Comparison of ENCODE assay signal across 9 cellular contexts in the genomic region with DNA sequence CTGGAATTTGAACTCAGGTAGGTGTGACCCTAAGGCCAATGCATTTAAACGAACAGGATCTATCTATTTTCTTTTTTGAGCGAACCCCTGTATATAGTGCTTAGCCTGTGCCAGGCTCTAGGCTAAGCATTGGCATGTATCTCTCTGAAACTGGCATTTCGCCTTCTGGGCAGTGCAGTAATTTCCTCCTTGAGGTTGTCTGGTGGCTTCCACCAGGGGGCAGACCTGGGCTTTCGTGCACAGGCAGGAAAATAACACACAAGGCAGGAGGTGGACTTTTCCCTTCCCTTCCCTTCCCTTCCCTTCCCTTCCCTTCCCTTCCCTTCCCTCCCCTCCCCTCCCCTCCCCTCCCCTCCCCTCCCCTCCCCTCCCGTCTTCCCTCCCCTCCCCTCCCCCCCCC. TPM values are rescaled to one million over a fixed set of nuclear protein-coding genes. Genes with fewer than 3 reads are reported as not detected.
DNase-seq lines count a peak whose midpoint lies in the region; ATAC-seq and TF ChIP-seq lines count a peak whose summit lies in the region.
"Had no signal": no experiment of that assay in that cellular context is flagged by ENCODE, and none has a peak within 500 bp of the region (broad histone marks: within the 10 kb centered on the region; RNA-seq: fewer than 3 reads in every experiment).

No MANE protein-coding gene starts in this region.

- H3K9me3 Mint-ChIP-seq in activated naive CD4-positive, alpha-beta T cell treated with anti-CD3 and anti-CD28 coated beads, Interleukin-2, amount 50 U/mL, for 72 hours: no peaks in the 10 kb centered on the region
- no peaks in the 10 kb centered on the region for H3K9me3 Mint-ChIP-seq in progenitor cell of endocrine pancreas (ENCODE audit: low read depth)
- H3K9me3 Mint-ChIP-seq: activated naive CD4-positive, alpha-beta T cell treated with anti-CD3 and anti-CD28 coated beads, Interleukin-2, amount 50 U/mL, for 24 hours had no signal

- H3K27me3 ChIP-seq in uterus: no peaks in the 10 kb centered on the region

- peaks cover 18% of the 10 kb centered on the region for H3K27me3 Mint-ChIP-seq in progenitor cell of endocrine pancreas
- H3K27me3 Mint-ChIP-seq: activated naive CD4-positive, alpha-beta T cell treated with anti-CD3 and anti-CD28 coated beads, Interleukin-2, amount 50 U/mL, for 24 hours had no signal

- H3K27ac ChIP-seq in uterus: no peak overlapping the region

- H3K9me3 ChIP-seq in uterus: no peaks in the 10 kb centered on the region

- no peak overlapping the region for H3K4me3 ChIP-seq in uterus

- intact Hi-C loops in Right ventricle myocardium superior (cut with DNase I): no loop called here
- intact Hi-C loops in uterus (cut with DNase I; ENCODE audit: low total_unique reads): no loop called here

- TF ChIP-seq CTCF in progenitor cell of endocrine pancreas (IDR thresholded peaks at IDR 0.05; ENCODE audit: unreplicated experiment) (peak; percentile 68), uterus (IDR thresholded peaks at IDR 0.05) (peak; percentile 36 to 53 (median 42))

- DNase-seq in DMS53 (lab: John Stamatoyannopoulos, UW) (peak; percentile 70), LHCN-M2 (ENCODE audit: low read depth) (peak; percentile 37), Right ventricle myocardium superior (peak; percentile 82), progenitor cell of endocrine pancreas (ENCODE audit: low spot score, unreplicated experiment) (peak; percentile 65), uterus (peak; percentile 26 to 55), OCI-M2 (lab: John Stamatoyannopoulos, UW; ENCODE audit: unreplicated experiment) (no peak)
- DNase-seq in activated naive CD4-positive, alpha-beta T cell treated with anti-CD3 and anti-CD28 coated beads, Interleukin-2, amount 50 U/mL, for 72 hours (ENCODE audit: low spot score in 2 of 2): peak; percentile 68 to 82

- peak overlapping the region in 1 of 2 donors; percentile 84 for H3K27ac Mint-ChIP-seq in activated naive CD4-positive, alpha-beta T cell treated with anti-CD3 and anti-CD28 coated beads, Interleukin-2, amount 50 U/mL, for 72 hours
- no peak overlapping the region for H3K27ac Mint-ChIP-seq in progenitor cell of endocrine pancreas
- H3K27ac Mint-ChIP-seq: activated naive CD4-positive, alpha-beta T cell treated with anti-CD3 and anti-CD28 coated beads, Interleukin-2, amount 50 U/mL, for 24 hours had no signal

- no peaks in the 10 kb centered on the region for H3K36me3 ChIP-seq in uterus

- H3K4me1 ChIP-seq in uterus: no peaks in the 10 kb centered on the region

- no peaks in the 10 kb centered on the region for H3K4me1 Mint-ChIP-seq in progenitor cell of endocrine pancreas (ENCODE audit: low read depth)

- no peak overlapping the region for H3K4me3 Mint-ChIP-seq in progenitor cell of endocrine pancreas (ENCODE audit: low read depth)
- H3K4me3 Mint-ChIP-seq: activated naive CD4-positive, alpha-beta T cell treated with anti-CD3 and anti-CD28 coated beads, Interleukin-2, amount 50 U/mL, for 24 hours had no signal

- ATAC-seq in SK-N-SH treated with all-trans-retinoic acid at 6 μM for 48 hours: peak; percentile 94
- ATAC-seq in activated naive CD4-positive, alpha-beta T cell treated with anti-CD3 and anti-CD28 coated beads, Interleukin-2, amount 50 U/mL, for 72 hours: peak; percentile 70 to 77
- ATAC-seq in Right ventricle myocardium superior (ENCODE audit: poor library complexity): peak; percentile 84

- no peaks in the 10 kb centered on the region for H3K36me3 Mint-ChIP-seq in activated naive CD4-positive, alpha-beta T cell treated with anti-CD3 and anti-CD28 coated beads, Interleukin-2, amount 50 U/mL, for 72 hours
- H3K36me3 Mint-ChIP-seq in progenitor cell of endocrine pancreas (ENCODE audit: insufficient read depth): no peaks in the 10 kb centered on the region
- H3K36me3 Mint-ChIP-seq: activated naive CD4-positive, alpha-beta T cell treated with anti-CD3 and anti-CD28 coated beads, Interleukin-2, amount 50 U/mL, for 24 hours had no signal

- no peak for TF ChIP-seq POLR2A in uterus (IDR thresholded peaks at IDR 0.05)

TF ChIP-seq in SK-N-SH treated with all-trans-retinoic acid at 6 μM for 48 hours, 23 proteins besides CTCF, POLR2A, EP300 and RAD21 (continues in another document):
- TF ChIP-seq, protein P1, sequence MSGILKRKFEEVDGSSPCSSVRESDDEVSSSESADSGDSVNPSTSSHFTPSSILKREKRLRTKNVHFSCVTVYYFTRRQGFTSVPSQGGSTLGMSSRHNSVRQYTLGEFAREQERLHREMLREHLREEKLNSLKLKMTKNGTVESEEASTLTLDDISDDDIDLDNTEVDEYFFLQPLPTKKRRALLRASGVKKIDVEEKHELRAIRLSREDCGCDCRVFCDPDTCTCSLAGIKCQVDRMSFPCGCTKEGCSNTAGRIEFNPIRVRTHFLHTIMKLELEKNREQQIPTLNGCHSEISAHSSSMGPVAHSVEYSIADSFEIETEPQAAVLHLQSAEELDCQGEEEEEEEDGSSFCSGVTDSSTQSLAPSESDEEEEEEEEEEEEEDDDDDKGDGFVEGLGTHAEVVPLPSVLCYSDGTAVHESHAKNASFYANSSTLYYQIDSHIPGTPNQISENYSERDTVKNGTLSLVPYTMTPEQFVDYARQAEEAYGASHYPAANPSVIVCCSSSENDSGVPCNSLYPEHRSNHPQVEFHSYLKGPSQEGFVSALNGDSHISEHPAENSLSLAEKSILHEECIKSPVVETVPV (CRISPR knock-in tag; IDR thresholded peaks at IDR 0.05): no peak
- TF ChIP-seq, protein P2, sequence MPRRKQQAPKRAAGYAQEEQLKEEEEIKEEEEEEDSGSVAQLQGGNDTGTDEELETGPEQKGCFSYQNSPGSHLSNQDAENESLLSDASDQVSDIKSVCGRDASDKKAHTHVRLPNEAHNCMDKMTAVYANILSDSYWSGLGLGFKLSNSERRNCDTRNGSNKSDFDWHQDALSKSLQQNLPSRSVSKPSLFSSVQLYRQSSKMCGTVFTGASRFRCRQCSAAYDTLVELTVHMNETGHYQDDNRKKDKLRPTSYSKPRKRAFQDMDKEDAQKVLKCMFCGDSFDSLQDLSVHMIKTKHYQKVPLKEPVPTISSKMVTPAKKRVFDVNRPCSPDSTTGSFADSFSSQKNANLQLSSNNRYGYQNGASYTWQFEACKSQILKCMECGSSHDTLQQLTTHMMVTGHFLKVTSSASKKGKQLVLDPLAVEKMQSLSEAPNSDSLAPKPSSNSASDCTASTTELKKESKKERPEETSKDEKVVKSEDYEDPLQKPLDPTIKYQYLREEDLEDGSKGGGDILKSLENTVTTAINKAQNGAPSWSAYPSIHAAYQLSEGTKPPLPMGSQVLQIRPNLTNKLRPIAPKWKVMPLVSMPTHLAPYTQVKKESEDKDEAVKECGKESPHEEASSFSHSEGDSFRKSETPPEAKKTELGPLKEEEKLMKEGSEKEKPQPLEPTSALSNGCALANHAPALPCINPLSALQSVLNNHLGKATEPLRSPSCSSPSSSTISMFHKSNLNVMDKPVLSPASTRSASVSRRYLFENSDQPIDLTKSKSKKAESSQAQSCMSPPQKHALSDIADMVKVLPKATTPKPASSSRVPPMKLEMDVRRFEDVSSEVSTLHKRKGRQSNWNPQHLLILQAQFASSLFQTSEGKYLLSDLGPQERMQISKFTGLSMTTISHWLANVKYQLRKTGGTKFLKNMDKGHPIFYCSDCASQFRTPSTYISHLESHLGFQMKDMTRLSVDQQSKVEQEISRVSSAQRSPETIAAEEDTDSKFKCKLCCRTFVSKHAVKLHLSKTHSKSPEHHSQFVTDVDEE (CRISPR knock-in tag; IDR thresholded peaks at IDR 0.05): no peak
- TF ChIP-seq, protein P3, sequence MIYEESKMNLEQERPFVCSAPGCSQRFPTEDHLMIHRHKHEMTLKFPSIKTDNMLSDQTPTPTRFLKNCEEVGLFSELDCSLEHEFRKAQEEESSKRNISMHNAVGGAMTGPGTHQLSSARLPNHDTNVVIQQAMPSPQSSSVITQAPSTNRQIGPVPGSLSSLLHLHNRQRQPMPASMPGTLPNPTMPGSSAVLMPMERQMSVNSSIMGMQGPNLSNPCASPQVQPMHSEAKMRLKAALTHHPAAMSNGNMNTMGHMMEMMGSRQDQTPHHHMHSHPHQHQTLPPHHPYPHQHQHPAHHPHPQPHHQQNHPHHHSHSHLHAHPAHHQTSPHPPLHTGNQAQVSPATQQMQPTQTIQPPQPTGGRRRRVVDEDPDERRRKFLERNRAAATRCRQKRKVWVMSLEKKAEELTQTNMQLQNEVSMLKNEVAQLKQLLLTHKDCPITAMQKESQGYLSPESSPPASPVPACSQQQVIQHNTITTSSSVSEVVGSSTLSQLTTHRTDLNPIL (CRISPR knock-in tag; IDR thresholded peaks at IDR 0.05; ENCODE audit: low read depth): no peak
- TF ChIP-seq ZC3H10 (CRISPR knock-in tag; IDR thresholded peaks at IDR 0.05) (no peak), ARNTL (CRISPR knock-in tag; IDR thresholded peaks at IDR 0.05; ENCODE audit: borderline replicate concordance, low read depth) (no peak), TCF4 (CRISPR knock-in tag; IDR thresholded peaks at IDR 0.05; ENCODE audit: borderline replicate concordance) (no peak), ESRRG (CRISPR knock-in tag; IDR thresholded peaks at IDR 0.05) (no peak), ZNF8 (CRISPR knock-in tag; IDR thresholded peaks at IDR 0.05) (no peak), GLIS3 (CRISPR knock-in tag; IDR thresholded peaks at IDR 0.05) (no peak), ZNF70 (CRISPR knock-in tag; IDR thresholded peaks at IDR 0.05) (no peak), ZFP3 (CRISPR knock-in tag; IDR thresholded peaks at IDR 0.05) (no peak)

RNA-seq across cellular contexts. Expression of a gene that starts 34.4 kb away (rescaled TPM):
- total RNA-seq in LHCN-M2 (2014; rRNA removed) (not detected in 2 replicates), Right ventricle myocardium superior (1.7 TPM), progenitor cell of endocrine pancreas (0.27 and 0.36 TPM in 2 replicates), uterus (1 to 10 TPM in 3 of 4 donors, under 1 TPM in 1; 0.29 to 9.5 (median 2.9) TPM)
- polyA plus RNA-seq in LHCN-M2 (2012): not detected
- total RNA-seq in activated naive CD4-positive, alpha-beta T cell treated with anti-CD3 and anti-CD28 coated beads, Interleukin-2, amount 50 U/mL, for 72 hours: 10 to 100 TPM; 47.8 to 89.9 TPM

RNA-seq across cellular contexts. Expression of a gene that starts 46.6 kb away (rescaled TPM):
- not detected in 2 replicates for total RNA-seq in LHCN-M2 (2014; rRNA removed)
- polyA plus RNA-seq in LHCN-M2 (2012): not detected
- not detected for total RNA-seq in activated naive CD4-positive, alpha-beta T cell treated with anti-CD3 and anti-CD28 coated beads, Interleukin-2, amount 50 U/mL, for 72 hours
- not detected for total RNA-seq in Right ventricle myocardium superior
- total RNA-seq in progenitor cell of endocrine pancreas: not detected in 2 replicates
- under 1 TPM in 1 of 4 donors, not detected in 3; 0.35 TPM for total RNA-seq in uterus

Comparison
In these comparisons a context has a peak if more than half of its experiments do, and no peak if none do; other contexts are left out.
1. RNA of a gene that starts 34.4 kb away (total RNA-seq): 47.8 to 89.9 TPM in activated naive CD4-positive, alpha-beta T cell treated with anti-CD3 and anti-CD28 coated beads, Interleukin-2, amount 50 U/mL, for 72 hours; 0.29 to 9.5 TPM in uterus, 1.7 TPM in Right ventricle myocardium superior (single experiment), 0.27 to 0.36 TPM in progenitor cell of endocrine pancreas and not detected in LHCN-M2; every median in the first group is over 4 times any median in the second.
2. Peak in every context shown above with its lines, with median percentiles within 50 percentile points of each other: ATAC-seq.